Comparison of ENCODE assay signal across 8 cellular contexts in genomic region chrX:102546818-102547493, GRCh38. TPM values are rescaled to one million over a fixed set of nuclear protein-coding genes. Genes with fewer than 3 reads are reported as not detected.
DNase-seq lines count a peak whose midpoint lies in the region; ATAC-seq and TF ChIP-seq lines count a peak whose summit lies in the region.

No MANE protein-coding gene starts in this region.

- no peak overlapping the region for H3K4me3 Mint-ChIP-seq in endodermal cell
- H3K4me3 Mint-ChIP-seq in stimulated activated naive B cell treated with anti-CD40 and anti-IgM and Interleukin-4, amounts not matched to agents 10 μg/mL and 1 μg/mL and 100 μg/mL, for 72 hours: peak overlapping the region; percentile 83 to 85

- 79 to 83% methylated on average over 8 to 35 of the region's 35 CpGs for WGBS in endodermal cell (ENCODE audit: insufficient coverage in 1 of 2, insufficient read length in 1 of 2), 2 experiments

- no peak overlapping the region for H3K9ac ChIP-seq in endodermal cell (ENCODE audit: extremely low read depth, low read length, poor library complexity, severe bottlenecking)

- H3K36me3 Mint-ChIP-seq in endodermal cell (ENCODE audit: low read depth): no peaks in the 10 kb centered on the region
- H3K36me3 Mint-ChIP-seq in stimulated activated naive B cell treated with anti-CD40 and anti-IgM and Interleukin-4, amounts not matched to agents 10 μg/mL and 1 μg/mL and 100 μg/mL, for 72 hours: no peaks in the 10 kb centered on the region

- H3K4me1 Mint-ChIP-seq in endodermal cell: no peaks in the 10 kb centered on the region
- H3K4me1 Mint-ChIP-seq in stimulated activated naive B cell treated with anti-CD40 and anti-IgM and Interleukin-4, amounts not matched to agents 10 μg/mL and 1 μg/mL and 100 μg/mL, for 72 hours: peaks cover 0 to 7% of the 10 kb centered on the region in 2 donors

- DNase-seq in NCI-H526 (lab: John Stamatoyannopoulos, UW): peak; percentile 1 to 37
- no peak for DNase-seq in NCI-H526 treated with DMSO at 0.1 percent for 48 hours (lab: John Stamatoyannopoulos, UW)
- DNase-seq in NCI-H345 treated with DMSO at 0.1 percent for 48 hours (lab: John Stamatoyannopoulos, UW; ENCODE audit: unreplicated experiment): peak; percentile 25
- DNase-seq in endodermal cell: peak; percentile 28
- DNase-seq in stimulated activated naive B cell treated with anti-CD40 and anti-IgM and Interleukin-4, amounts not matched to agents 10 μg/mL and 1 μg/mL and 100 μg/mL, for 72 hours: no peak
- no peak for DNase-seq in NCI-H128 (lab: John Stamatoyannopoulos, UW; ENCODE audit: unreplicated experiment)
- DNase-seq in kidney glomerular epithelial cell (lab: John Stamatoyannopoulos, UW): no peak
- no peak for DNase-seq in DMS 273 (lab: John Stamatoyannopoulos, UW; ENCODE audit: unreplicated experiment)

- H3K27me3 ChIP-seq in endodermal cell (ENCODE audit: control insufficient read depth, insufficient read depth, low read length, poor library complexity, severe bottlenecking): no peaks in the 10 kb centered on the region

- no peak overlapping the region for H3K27ac Mint-ChIP-seq in endodermal cell
- H3K27ac Mint-ChIP-seq in stimulated activated naive B cell treated with anti-CD40 and anti-IgM and Interleukin-4, amounts not matched to agents 10 μg/mL and 1 μg/mL and 100 μg/mL, for 72 hours: peak overlapping the region; percentile 78

- peak; percentile 63 to 86 for ATAC-seq in stimulated activated naive B cell treated with anti-CD40 and anti-IgM and Interleukin-4, amounts not matched to agents 10 μg/mL and 1 μg/mL and 100 μg/mL, for 72 hours (replicated peaks)

- H3K9me3 Mint-ChIP-seq in endodermal cell: peaks cover 59% of the 10 kb centered on the region
- H3K9me3 Mint-ChIP-seq in stimulated activated naive B cell treated with anti-CD40 and anti-IgM and Interleukin-4, amounts not matched to agents 10 μg/mL and 1 μg/mL and 100 μg/mL, for 72 hours: no peaks in the 10 kb centered on the region

- H3K9me3 ChIP-seq in endodermal cell (ENCODE audit: control insufficient read depth, low read length): no peaks in the 10 kb centered on the region

- no peak for TF ChIP-seq CTCF in endodermal cell (conservative IDR thresholded peaks at IDR 0.05)

- H3K4me1 ChIP-seq in endodermal cell (ENCODE audit: control insufficient read depth, insufficient read depth, low read length): no peaks in the 10 kb centered on the region

- H3K27me3 Mint-ChIP-seq in endodermal cell (ENCODE audit: insufficient read depth): peaks cover 4% of the 10 kb centered on the region
- H3K27me3 Mint-ChIP-seq in stimulated activated naive B cell treated with anti-CD40 and anti-IgM and Interleukin-4, amounts not matched to agents 10 μg/mL and 1 μg/mL and 100 μg/mL, for 72 hours: peaks cover 21 to 26% of the 10 kb centered on the region in 2 donors

- H3K27ac ChIP-seq in endodermal cell (ENCODE audit: low read depth, low read length): no peak overlapping the region

- H3K4me3 ChIP-seq in endodermal cell (ENCODE audit: low read length): no peak overlapping the region

- no peaks in the 10 kb centered on the region for H3K36me3 ChIP-seq in endodermal cell (ENCODE audit: control insufficient read depth, insufficient read depth, low read length)

RNA-seq across cellular contexts. Expression of gene TMSB15A, which starts 30.4 kb away (rescaled TPM):
- total RNA-seq in endodermal cell: 10 to 100 TPM; 30.6 to 88.4 TPM
- polyA plus RNA-seq in endodermal cell (2013, experiment 1 of 2): 427 TPM
- polyA plus RNA-seq in endodermal cell (2013, experiment 2 of 2): 402 TPM

RNA-seq across cellular contexts. Expression of gene ARMCX5, which starts 52.4 kb away (rescaled TPM):
- 10 to 100 TPM; 14.2 to 15.9 TPM for total RNA-seq in endodermal cell
- 17.0 TPM for polyA plus RNA-seq in endodermal cell (2013, experiment 1 of 2)
- 19.8 TPM for polyA plus RNA-seq in endodermal cell (2013, experiment 2 of 2)

Comparison
In these comparisons a context has a peak if more than half of its experiments do, and no peak if none do; other contexts are left out.
1. DNase-seq: peak in NCI-H526 (2 of 2), NCI-H345 treated with DMSO at 0.1 percent for 48 hours (single experiment) and endodermal cell (single experiment); none in NCI-H526 treated with DMSO at 0.1 percent for 48 hours (single experiment), stimulated activated naive B cell treated with anti-CD40 and anti-IgM and Interleukin-4, amounts not matched to agents 10 μg/mL and 1 μg/mL and 100 μg/mL, for 72 hours (single experiment), NCI-H128 (single experiment), kidney glomerular epithelial cell (single experiment) and DMS 273 (single experiment).